ENCODE assay signal across 1 cellular context in genomic region chr1:2133039-2133878, GRCh38.
TF ChIP-seq lines count a peak whose summit lies in the region.

No MANE protein-coding gene starts in this region.

TF ChIP-seq in K562, 482 proteins besides CTCF, POLR2A, EP300 and RAD21 (continued from another document and continues in another):
- TF ChIP-seq HMGXB4 (CRISPR knock-in tag; IDR thresholded peaks at IDR 0.05) (no peak), ZFX (CRISPR knock-in tag; IDR thresholded peaks at IDR 0.05) (no peak), JUN (IDR thresholded peaks at IDR 0.05; ENCODE audit: borderline replicate concordance, low read depth, low read length) (no peak), JUN (CRISPR knock-in tag; IDR thresholded peaks at IDR 0.05; ENCODE audit: borderline replicate concordance) (no peak), RBM15 (IDR thresholded peaks at IDR 0.05; ENCODE audit: insufficient read depth, low read length) (no peak), GTF2A2 (tag; IDR thresholded peaks at IDR 0.05) (no peak), BDP1 (IDR thresholded peaks at IDR 0.05; ENCODE audit: insufficient read depth, insufficient read length) (no peak), GATA2 (CRISPR knock-in tag; IDR thresholded peaks at IDR 0.05) (no peak), ZNF586 (CRISPR knock-in tag; conservative IDR thresholded peaks at IDR 0.05) (no peak), MAFG (tag; conservative IDR thresholded peaks at IDR 0.05) (no peak), ZBED1 (IDR thresholded peaks at IDR 0.05) (peak; percentile 45; the same call in 1 of the 2 replicates), ZNF77 (CRISPR knock-in tag; IDR thresholded peaks at IDR 0.05) (no peak), ZNF277 (CRISPR knock-in tag; IDR thresholded peaks at IDR 0.05; ENCODE audit: borderline replicate concordance) (no peak), SMARCC2 (IDR thresholded peaks at IDR 0.05; ENCODE audit: low read depth) (no peak), REST (CRISPR knock-in tag; IDR thresholded peaks at IDR 0.05; ENCODE audit: low read depth) (no peak), FOXO4 (CRISPR knock-in tag; IDR thresholded peaks at IDR 0.05) (no peak), ZNF224 (CRISPR knock-in tag; IDR thresholded peaks at IDR 0.05) (no peak), ZNF511 (CRISPR knock-in tag; IDR thresholded peaks at IDR 0.05) (peak; percentile 64; the same call in 1 of the 2 replicates), ZFP30 (CRISPR knock-in tag; IDR thresholded peaks at IDR 0.05; ENCODE audit: borderline replicate concordance) (no peak), MCM7 (IDR thresholded peaks at IDR 0.05) (no peak), NR0B1 (IDR thresholded peaks at IDR 0.05; ENCODE audit: partially characterized antibody) (no peak), ADNP (tag; IDR thresholded peaks at IDR 0.05) (no peak), RNF219 (CRISPR knock-in tag; IDR thresholded peaks at IDR 0.05) (no peak), ZNF395 (CRISPR knock-in tag; IDR thresholded peaks at IDR 0.05) (no peak; the same call in 1 of the 2 replicates), MNT (conservative IDR thresholded peaks at IDR 0.05) (0 out of 4 replicates have a peak, but pooled peaks of 1 of the 2 experiments have one; percentile 45), AFF1 (IDR thresholded peaks at IDR 0.05; ENCODE audit: low read depth in 1 of 2, partially characterized antibody in 2 of 2) (no peak), ZNF23 (CRISPR knock-in tag; IDR thresholded peaks at IDR 0.05) (no peak), ZNF174 (CRISPR knock-in tag; IDR thresholded peaks at IDR 0.05) (no peak), DLX4 (CRISPR knock-in tag; IDR thresholded peaks at IDR 0.05) (no peak), FOXA1 (IDR thresholded peaks at IDR 0.05; ENCODE audit: borderline replicate concordance) (no peak), MAZ (CRISPR knock-in tag; conservative IDR thresholded peaks at IDR 0.05 in 1 of 2, IDR thresholded peaks at IDR 0.05 in 1 of 2) (peak in 1 of 2 experiments; percentile 80; a peak in 3 of 4 replicates), ZNF280A (IDR thresholded peaks at IDR 0.05; ENCODE audit: low read depth, partially characterized antibody) (no peak), CAMTA2 (CRISPR knock-in tag; conservative IDR thresholded peaks at IDR 0.05) (no peak), ESRRA (IDR thresholded peaks at IDR 0.05; ENCODE audit: borderline replicate concordance, low read depth) (peak; percentile 29; the same call in 1 of the 2 replicates)
